ENCODE assay signal across 8 cellular contexts in genomic region chr19:52689804-52690394, GRCh38. TPM values are rescaled to one million over a fixed set of nuclear protein-coding genes. Genes with fewer than 3 reads are reported as not detected.
A peak's percentile ranks its signal among the peaks of the same experiment; 100 is the strongest.
DNase-seq lines count a peak whose midpoint lies in the region; ATAC-seq and TF ChIP-seq lines count a peak whose summit lies in the region.

No MANE protein-coding gene starts in this region.

- peak overlapping the region; percentile 88 to 95 (median 91) for H3K4me3 Mint-ChIP-seq in T-cell
- H3K4me3 Mint-ChIP-seq in immature natural killer cell, result peak overlapping the region; percentile 91 to 99 (median 95)

- H3K9me3 Mint-ChIP-seq in T-cell, result no peaks in the 10 kb centered on the region
- no peaks in the 10 kb centered on the region for H3K9me3 Mint-ChIP-seq in immature natural killer cell

- peak overlapping the region in 3 of 4 donors; percentile 86 to 94 (median 87) for H3K27ac ChIP-seq in body of pancreas

- no peak for TF ChIP-seq POLR2A in body of pancreas (IDR thresholded peaks at IDR 0.05)

- H3K36me3 ChIP-seq in body of pancreas (replicated peaks in 1 of 2; ENCODE audit: insufficient read depth in 1 of 2, low read depth in 2 of 2), result no peaks in the 10 kb centered on the region

- peaks cover 39% of the 10 kb centered on the region for H3K4me1 ChIP-seq in body of pancreas

- H3K27me3 Mint-ChIP-seq in T-cell (no peaks in the 10 kb centered on the region), immature natural killer cell (ENCODE audit: low read depth in 3 of 3) (peaks cover 7 to 10% (median 8%) of the 10 kb centered on the region in 3 donors)

- peak in 14 of 34 experiments; percentile 1 to 31 (median 14) for DNase-seq in T-cell
- DNase-seq in body of pancreas, result peak; percentile 28 to 40 (median 34)
- peak in 1 of 3 donors; percentile 29 for DNase-seq in immature natural killer cell
- DNase-seq in stimulated activated CD4-positive, alpha-beta T cell treated with anti-CD3 and anti-CD28 coated beads, Interleukin-12 subunit alpha, Interleukin-12 subunit beta, amount 100 ng/mL, for 48 hours (ENCODE audit: low read depth in 2 of 3, low spot score in 1 of 3), result peak; percentile 1 to 14 (median 5)
- DNase-seq in NCI-H128 (lab: John Stamatoyannopoulos, UW; ENCODE audit: unreplicated experiment), result no peak

- no peaks in the 10 kb centered on the region for H3K9me3 ChIP-seq in body of pancreas

- H3K27me3 ChIP-seq in body of pancreas, result no peaks in the 10 kb centered on the region

- TF ChIP-seq CTCF in body of pancreas (IDR thresholded peaks at IDR 0.05), result no peak

- H3K27ac Mint-ChIP-seq in T-cell, result peak overlapping the region; percentile 75 to 94
- peak overlapping the region; percentile 92 to 98 (median 94) for H3K27ac Mint-ChIP-seq in immature natural killer cell

- peaks cover 6% of the 10 kb centered on the region for H3K36me3 Mint-ChIP-seq in T-cell
- H3K36me3 Mint-ChIP-seq in immature natural killer cell, result no peaks in the 10 kb centered on the region

- ATAC-seq in GM18868 (IDR thresholded peaks at IDR 0.05; ENCODE audit: unreplicated experiment) (peak; percentile 31), HG02981 (IDR thresholded peaks at IDR 0.05; ENCODE audit: unreplicated experiment) (peak; percentile 24), T-cell (replicated peaks in 1 of 4) (peak; percentile 51 to 70 (median 56)), body of pancreas (peak; percentile 21), GM18520 (IDR thresholded peaks at IDR 0.05; ENCODE audit: unreplicated experiment) (no peak)

- WGBS in body of pancreas, 2 donors, result 0 to 1% methylated on average over 34 to 35 of the region's 35 CpGs

- H3K4me1 Mint-ChIP-seq in T-cell (peaks cover 31 to 37% (median 35%) of the 10 kb centered on the region in 3 donors), immature natural killer cell (peaks cover 38 to 44% of the 10 kb centered on the region in 2 donors)

- CTCF ChIA-PET in T-cell (lab: Charles Lee), result no interaction called here

- POLR2A ChIA-PET in T-cell (lab: Charles Lee), result no interaction called here

- intact Hi-C loops in body of pancreas (cut with DNase I), result no loop called here

- peak overlapping the region; percentile 16 to 49 for H3K4me3 ChIP-seq in body of pancreas

RNA-seq across cellular contexts. Expression of gene ZNF611, which starts 44.9 kb away (rescaled TPM):
- total RNA-seq in T-cell, result 10 to 100 TPM; 31.5 to 46.2 (median 37.0) TPM
- total RNA-seq in body of pancreas, result 10 to 100 TPM in 1 of 2 donors, 1 to 10 TPM in 1; 6.0 to 19.8 TPM
- polyA plus RNA-seq in immature natural killer cell, result 10 to 100 TPM; 18.4 to 75.2 (median 27.4) TPM

RNA-seq across cellular contexts. Expression of gene ZNF83, which starts 51.7 kb away (rescaled TPM):
- total RNA-seq in T-cell (10 to 100 TPM; 63.9 to 99.4 (median 84.6) TPM), body of pancreas (10 to 100 TPM; 30.7 to 46.2 TPM)
- 10 to 100 TPM in 1 of 3 donors, 1 to 10 TPM in 2; 5.2 to 19.1 (median 8.3) TPM for polyA plus RNA-seq in immature natural killer cell
